Comparison of ENCODE assay signal across 1 cellular context in genomic region chr13:47680752-47681151, GRCh38.
TF ChIP-seq lines count a peak whose summit lies in the region.

No MANE protein-coding gene starts in this region.

TF ChIP-seq in SK-N-SH, 30 proteins besides CTCF, POLR2A, EP300 and RAD21 (continued from another document):
- no peak for TF ChIP-seq TAF1 (IDR thresholded peaks at IDR 0.05; ENCODE audit: borderline replicate concordance, low read depth, low read length)
- no peak for TF ChIP-seq ELF1 (IDR thresholded peaks at IDR 0.05)
- no peak for TF ChIP-seq GABPA (IDR thresholded peaks at IDR 0.05; ENCODE audit: low read depth)
- no peak for TF ChIP-seq YY1 (IDR thresholded peaks at IDR 0.05; ENCODE audit: low read depth)
- TF ChIP-seq NRF1 (IDR thresholded peaks at IDR 0.05; ENCODE audit: low read depth, low read length) = no peak
TF ChIP-seq in SK-N-SH: peak in this region for 4.
